ENCODE assay signal across 2 cellular contexts in the genomic region with DNA sequence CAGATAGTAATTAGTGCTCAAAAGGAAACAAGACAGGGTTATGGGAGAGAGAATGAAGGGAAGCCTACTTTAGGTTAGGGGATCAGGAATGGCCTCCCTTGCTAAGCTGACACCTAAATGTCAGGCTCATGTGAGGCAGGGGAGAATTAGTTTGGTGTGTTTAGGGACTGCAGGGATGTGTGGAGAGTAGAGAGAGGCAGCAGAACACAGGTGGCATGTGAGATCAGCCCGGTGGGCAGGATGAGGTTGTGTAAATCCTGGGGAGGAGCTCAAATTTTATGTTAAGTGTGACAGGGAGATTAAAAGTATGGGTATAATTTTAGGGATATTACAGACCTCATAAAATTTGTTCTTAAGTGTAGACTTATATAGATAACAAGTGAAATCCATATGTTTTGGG.
TF ChIP-seq lines count a peak whose summit lies in the region.

No MANE protein-coding gene starts in this region.

TF ChIP-seq in IMR-90, 13 proteins besides CTCF, POLR2A, EP300 and RAD21:
- TF ChIP-seq RFX5 (IDR thresholded peaks at IDR 0.05; ENCODE audit: low read depth, low read length), result no peak
- no peak for TF ChIP-seq MAZ (IDR thresholded peaks at IDR 0.05; ENCODE audit: borderline replicate concordance, low read depth, low read length)
- no peak for TF ChIP-seq MXI1 (IDR thresholded peaks at IDR 0.05; ENCODE audit: borderline replicate concordance, low read depth, low read length)
- TF ChIP-seq, protein P1, sequence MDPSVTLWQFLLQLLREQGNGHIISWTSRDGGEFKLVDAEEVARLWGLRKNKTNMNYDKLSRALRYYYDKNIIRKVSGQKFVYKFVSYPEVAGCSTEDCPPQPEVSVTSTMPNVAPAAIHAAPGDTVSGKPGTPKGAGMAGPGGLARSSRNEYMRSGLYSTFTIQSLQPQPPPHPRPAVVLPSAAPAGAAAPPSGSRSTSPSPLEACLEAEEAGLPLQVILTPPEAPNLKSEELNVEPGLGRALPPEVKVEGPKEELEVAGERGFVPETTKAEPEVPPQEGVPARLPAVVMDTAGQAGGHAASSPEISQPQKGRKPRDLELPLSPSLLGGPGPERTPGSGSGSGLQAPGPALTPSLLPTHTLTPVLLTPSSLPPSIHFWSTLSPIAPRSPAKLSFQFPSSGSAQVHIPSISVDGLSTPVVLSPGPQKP (IDR thresholded peaks at IDR 0.05; ENCODE audit: borderline replicate concordance, low read depth, low read length), result no peak
- TF ChIP-seq FOS (IDR thresholded peaks at IDR 0.05; ENCODE audit: low read depth, low read length), result no peak
- TF ChIP-seq SMC3 (IDR thresholded peaks at IDR 0.05; ENCODE audit: low read depth, low read length), result no peak
- no peak for TF ChIP-seq MAFK (IDR thresholded peaks at IDR 0.05; ENCODE audit: low read depth, low read length)
- TF ChIP-seq CEBPB (IDR thresholded peaks at IDR 0.05; ENCODE audit: low read depth, low read length), result no peak
- no peak for TF ChIP-seq BHLHE40 (IDR thresholded peaks at IDR 0.05; ENCODE audit: low read depth, low read length)
- TF ChIP-seq NFE2L2 (IDR thresholded peaks at IDR 0.05; ENCODE audit: low read depth, low read length), result no peak
- TF ChIP-seq RCOR1 (IDR thresholded peaks at IDR 0.05; ENCODE audit: insufficient replicate concordance, low read length), result no peak
- no peak for TF ChIP-seq CHD1 (IDR thresholded peaks at IDR 0.05; ENCODE audit: low read depth, low read length)
- TF ChIP-seq, protein P2, sequence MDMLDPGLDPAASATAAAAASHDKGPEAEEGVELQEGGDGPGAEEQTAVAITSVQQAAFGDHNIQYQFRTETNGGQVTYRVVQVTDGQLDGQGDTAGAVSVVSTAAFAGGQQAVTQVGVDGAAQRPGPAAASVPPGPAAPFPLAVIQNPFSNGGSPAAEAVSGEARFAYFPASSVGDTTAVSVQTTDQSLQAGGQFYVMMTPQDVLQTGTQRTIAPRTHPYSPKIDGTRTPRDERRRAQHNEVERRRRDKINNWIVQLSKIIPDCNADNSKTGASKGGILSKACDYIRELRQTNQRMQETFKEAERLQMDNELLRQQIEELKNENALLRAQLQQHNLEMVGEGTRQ (IDR thresholded peaks at IDR 0.05; ENCODE audit: low read depth, low read length), result no peak

TF ChIP-seq in H1, 55 proteins besides CTCF, POLR2A, EP300 and RAD21:
- TF ChIP-seq, protein P2 (IDR thresholded peaks at IDR 0.05; ENCODE audit: low read length), result no peak
- TF ChIP-seq SRF (IDR thresholded peaks at IDR 0.05; ENCODE audit: low read depth, low read length), result no peak
- TF ChIP-seq PHF8 (conservative IDR thresholded peaks at IDR 0.05; ENCODE audit: low read depth, low read length), result no peak
- no peak for TF ChIP-seq JUN (IDR thresholded peaks at IDR 0.05; ENCODE audit: low read depth, low read length)
- no peak for TF ChIP-seq CTBP2 (IDR thresholded peaks at IDR 0.05; ENCODE audit: borderline replicate concordance, insufficient read depth, insufficient read length, low read length)
- TF ChIP-seq, protein P3, sequence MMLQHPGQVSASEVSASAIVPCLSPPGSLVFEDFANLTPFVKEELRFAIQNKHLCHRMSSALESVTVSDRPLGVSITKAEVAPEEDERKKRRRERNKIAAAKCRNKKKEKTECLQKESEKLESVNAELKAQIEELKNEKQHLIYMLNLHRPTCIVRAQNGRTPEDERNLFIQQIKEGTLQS (IDR thresholded peaks at IDR 0.05; ENCODE audit: insufficient read depth, low read depth, low read length), result no peak
- TF ChIP-seq BCL11A (IDR thresholded peaks at IDR 0.05; ENCODE audit: low read depth in 2 of 2, low read length in 2 of 2), result no peak
- TF ChIP-seq GABPA (IDR thresholded peaks at IDR 0.05; ENCODE audit: borderline replicate concordance, insufficient read depth, low read length), result no peak
- TF ChIP-seq SP2 (IDR thresholded peaks at IDR 0.05; ENCODE audit: low read length), result no peak
- TF ChIP-seq HDAC2 (IDR thresholded peaks at IDR 0.05; ENCODE audit: borderline replicate concordance in 1 of 2, low read depth in 2 of 2, low read length in 2 of 2), result no peak
- no peak for TF ChIP-seq EZH2 (IDR thresholded peaks at IDR 0.05; ENCODE audit: low read depth, low read length, severe bottlenecking)
- TF ChIP-seq KDM1A (IDR thresholded peaks at IDR 0.05; ENCODE audit: borderline replicate concordance, low read length), result no peak
- TF ChIP-seq POU5F1 (IDR thresholded peaks at IDR 0.05; ENCODE audit: low read depth, low read length), result no peak
- TF ChIP-seq, protein P4, sequence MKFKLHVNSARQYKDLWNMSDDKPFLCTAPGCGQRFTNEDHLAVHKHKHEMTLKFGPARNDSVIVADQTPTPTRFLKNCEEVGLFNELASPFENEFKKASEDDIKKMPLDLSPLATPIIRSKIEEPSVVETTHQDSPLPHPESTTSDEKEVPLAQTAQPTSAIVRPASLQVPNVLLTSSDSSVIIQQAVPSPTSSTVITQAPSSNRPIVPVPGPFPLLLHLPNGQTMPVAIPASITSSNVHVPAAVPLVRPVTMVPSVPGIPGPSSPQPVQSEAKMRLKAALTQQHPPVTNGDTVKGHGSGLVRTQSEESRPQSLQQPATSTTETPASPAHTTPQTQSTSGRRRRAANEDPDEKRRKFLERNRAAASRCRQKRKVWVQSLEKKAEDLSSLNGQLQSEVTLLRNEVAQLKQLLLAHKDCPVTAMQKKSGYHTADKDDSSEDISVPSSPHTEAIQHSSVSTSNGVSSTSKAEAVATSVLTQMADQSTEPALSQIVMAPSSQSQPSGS (IDR thresholded peaks at IDR 0.05; ENCODE audit: low read length), result no peak
- TF ChIP-seq TBP (IDR thresholded peaks at IDR 0.05; ENCODE audit: low read depth, low read length), result no peak
- no peak for TF ChIP-seq YY1 (IDR thresholded peaks at IDR 0.05; ENCODE audit: low read depth, low read length)
- TF ChIP-seq MAFK (IDR thresholded peaks at IDR 0.05; ENCODE audit: low read depth, low read length), result no peak
- no peak for TF ChIP-seq ASH2L (IDR thresholded peaks at IDR 0.05; ENCODE audit: low read length)
- TF ChIP-seq KDM4A (IDR thresholded peaks at IDR 0.05; ENCODE audit: low read depth, low read length, severe bottlenecking), result no peak
- no peak for TF ChIP-seq RNF2 (IDR thresholded peaks at IDR 0.05; ENCODE audit: borderline replicate concordance, low read depth, low read length, missing control alignments, poor library complexity, severe bottlenecking)
TF ChIP-seq in H1: peak in this region for 0.
